In the genomic region with DNA sequence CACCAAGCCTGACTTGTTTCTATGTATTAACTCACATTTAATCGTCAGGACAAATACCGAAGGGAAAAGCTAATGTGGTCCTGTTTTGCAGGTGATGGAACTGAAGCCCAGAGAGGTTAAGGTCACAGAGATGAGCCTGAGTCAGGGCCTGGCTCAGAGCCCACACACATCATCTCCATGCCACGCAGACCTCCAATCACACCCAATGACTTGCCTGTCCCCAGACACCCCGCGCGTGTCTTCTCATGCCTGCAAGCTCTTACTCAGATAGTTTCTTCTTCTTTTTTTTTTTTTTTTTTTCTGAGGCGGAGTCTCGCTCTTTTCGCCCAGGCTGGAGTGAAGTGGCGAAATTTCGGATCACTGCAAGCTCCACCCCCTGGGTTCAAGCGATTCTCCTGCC, we compare ENCODE assay signal across 1 cellular context.
TF ChIP-seq lines count a peak whose summit lies in the region.

No MANE protein-coding gene starts in this region.

TF ChIP-seq in IMR-90, 13 proteins besides CTCF, POLR2A, EP300 and RAD21 (continued from another document):
- TF ChIP-seq ELK1 (IDR thresholded peaks at IDR 0.05; ENCODE audit: borderline replicate concordance, low read depth, low read length) (no peak), CHD1 (IDR thresholded peaks at IDR 0.05; ENCODE audit: low read depth, low read length) (no peak), RFX5 (IDR thresholded peaks at IDR 0.05; ENCODE audit: low read depth, low read length) (no peak), CEBPB (IDR thresholded peaks at IDR 0.05; ENCODE audit: low read depth, low read length) (no peak), BHLHE40 (IDR thresholded peaks at IDR 0.05; ENCODE audit: low read depth, low read length) (no peak), USF2 (IDR thresholded peaks at IDR 0.05; ENCODE audit: low read depth, low read length) (no peak), MAZ (IDR thresholded peaks at IDR 0.05; ENCODE audit: borderline replicate concordance, low read depth, low read length) (no peak), FOS (IDR thresholded peaks at IDR 0.05; ENCODE audit: low read depth, low read length) (no peak)
